18 cellular contexts compared by ENCODE assay signal in genomic region chr10:130425169-130425568, GRCh38.
A peak's percentile ranks its signal among the peaks of the same experiment; 100 is the strongest.
DNase-seq lines count a peak whose midpoint lies in the region; ATAC-seq and TF ChIP-seq lines count a peak whose summit lies in the region.
"Had no signal": no experiment of that assay in that cellular context is flagged by ENCODE, and none has a peak within 500 bp of the region (broad histone marks: within the 10 kb centered on the region; RNA-seq: fewer than 3 reads in every experiment).

No MANE protein-coding gene starts in this region.

- no peaks in the 10 kb centered on the region for H3K9me3 Mint-ChIP-seq in endodermal cell

- H3K9me3 ChIP-seq in right atrium auricular region (no peaks in the 10 kb centered on the region), endodermal cell (ENCODE audit: control insufficient read depth, low read length) (no peaks in the 10 kb centered on the region), lung (ENCODE audit: control insufficient read depth in 2 of 2, insufficient read depth in 1 of 2, low read length in 1 of 2) (peaks cover 0 to 6% of the 10 kb centered on the region in 2 donors)

- no peak overlapping the region for H3K27ac Mint-ChIP-seq in endodermal cell
- H3K27ac Mint-ChIP-seq: CD4-positive, alpha-beta memory T cell; GM23338; HFFc6 had no signal

- no peaks in the 10 kb centered on the region for H3K27me3 ChIP-seq in right atrium auricular region
- no peaks in the 10 kb centered on the region for H3K27me3 ChIP-seq in endodermal cell (ENCODE audit: control insufficient read depth, insufficient read depth, low read length, poor library complexity, severe bottlenecking)
- H3K27me3 ChIP-seq in lung (ENCODE audit: control insufficient read depth, insufficient read depth): no peaks in the 10 kb centered on the region

- intact Hi-C loops in left ventricle myocardium superior (cut with micrococcal nuclease): no loop called here

- TF ChIP-seq CTCF in right atrium auricular region (IDR thresholded peaks at IDR 0.05) (no peak), endodermal cell (conservative IDR thresholded peaks at IDR 0.05) (no peak), lung (IDR thresholded peaks at IDR 0.05; ENCODE audit: control extremely low read depth, extremely low read depth) (no peak)

- WGBS in endodermal cell (ENCODE audit: insufficient coverage in 1 of 2, insufficient read length in 1 of 2), 2 experiments: 88 to 91% methylated on average over 4 to 5 of the region's 5 CpGs
- WGBS in lung, 2 donors: 79 to 83% methylated on average over 5 of the region's 5 CpGs

- no peaks in the 10 kb centered on the region for H3K36me3 Mint-ChIP-seq in endodermal cell (ENCODE audit: low read depth)
- H3K36me3 Mint-ChIP-seq: CD4-positive, alpha-beta memory T cell had no signal

- DNase-seq in right atrium auricular region (ENCODE audit: low spot score) (peak; percentile 42), left ventricle myocardium superior (no peak), endodermal cell (peak; percentile 10), lung (ENCODE audit: low spot score) (peak; percentile 24), Kasumi-1 (lab: John Stamatoyannopoulos, UW) (no peak), globus pallidus (ENCODE audit: low spot score) (no peak)
- no peak for DNase-seq in activated CD4-positive, alpha-beta T cell treated with anti-CD3 and anti-CD28 coated beads for 1 hour
- DNase-seq: C1 segment of cervical spinal cord; Calu3; CD4-positive, alpha-beta memory T cell; COR-L47; DMS53; DMS79 treated with DMSO at 0.1 percent for 48 hours; GF-D8; H9; HFFc6 had no signal

- no peak overlapping the region for H3K9ac ChIP-seq in endodermal cell (ENCODE audit: extremely low read depth, low read length, poor library complexity, severe bottlenecking)

- H3K27ac ChIP-seq in right atrium auricular region (no peak overlapping the region), endodermal cell (ENCODE audit: low read depth, low read length) (no peak overlapping the region), lung (ENCODE audit: low read depth in 1 of 2, low read length in 1 of 2) (no peak overlapping the region)

- ATAC-seq in left ventricle myocardium superior (no peak), lung (ENCODE audit: insufficient read depth, low FRiP score) (no peak)
- ATAC-seq: GM23338, HCT116 had no signal

- H3K27me3 Mint-ChIP-seq in endodermal cell (ENCODE audit: insufficient read depth): no peaks in the 10 kb centered on the region

- H3K4me3 Mint-ChIP-seq in endodermal cell: no peak overlapping the region
- H3K4me3 Mint-ChIP-seq: CD4-positive, alpha-beta memory T cell; GM23338; H9; HFFc6 had no signal

- H3K4me3 ChIP-seq in right atrium auricular region: no peak overlapping the region
- no peak overlapping the region for H3K4me3 ChIP-seq in endodermal cell (ENCODE audit: low read length)
- H3K4me3 ChIP-seq in lung: no peak overlapping the region
- H3K4me3 ChIP-seq: GM23338 had no signal

- no peaks in the 10 kb centered on the region for H3K36me3 ChIP-seq in right atrium auricular region
- no peaks in the 10 kb centered on the region for H3K36me3 ChIP-seq in endodermal cell (ENCODE audit: control insufficient read depth, insufficient read depth, low read length)
- no peaks in the 10 kb centered on the region for H3K36me3 ChIP-seq in lung (ENCODE audit: control insufficient read depth in 2 of 2, insufficient read depth in 2 of 2, low read length in 2 of 2)

- H3K4me1 ChIP-seq in right atrium auricular region (no peaks in the 10 kb centered on the region), endodermal cell (ENCODE audit: control insufficient read depth, insufficient read depth, low read length) (no peaks in the 10 kb centered on the region), lung (ENCODE audit: control insufficient read depth in 2 of 2, insufficient read depth in 2 of 2, low read length in 2 of 2) (no peaks in the 10 kb centered on the region)

- no peaks in the 10 kb centered on the region for H3K4me1 Mint-ChIP-seq in endodermal cell
- H3K4me1 Mint-ChIP-seq: CD4-positive, alpha-beta memory T cell; GM23338; H9 had no signal

Comparison
In these comparisons a context has a peak if more than half of its experiments do, and no peak if none do; other contexts are left out.
1. DNase-seq: peak in right atrium auricular region (single experiment), endodermal cell (single experiment) and lung (single experiment); none in left ventricle myocardium superior (single experiment), Kasumi-1 (0 of 2), activated CD4-positive, alpha-beta T cell treated with anti-CD3 and anti-CD28 coated beads for 1 hour (single experiment) and globus pallidus (single experiment).